In genomic region chr1:43363283-43363934, GRCh38 we compare ENCODE assay signal across 12 cellular contexts. TPM values are rescaled to one million over a fixed set of nuclear protein-coding genes. Genes with fewer than 3 reads are reported as not detected.
DNase-seq lines count a peak whose midpoint lies in the region; ATAC-seq and TF ChIP-seq lines count a peak whose summit lies in the region.
"Had no signal": no experiment of that assay in that cellular context is flagged by ENCODE, and none has a peak within 500 bp of the region (broad histone marks: within the 10 kb centered on the region; RNA-seq: fewer than 3 reads in every experiment).

No MANE protein-coding gene starts in this region.

- H3K27me3 ChIP-seq in GM23338 (ENCODE audit: insufficient read depth) (no peaks in the 10 kb centered on the region), Panc1 (ENCODE audit: control insufficient read depth, insufficient read depth, low read length) (no peaks in the 10 kb centered on the region)
- H3K27me3 ChIP-seq: SJCRH30 had no signal

- ATAC-seq in GM23338 (no peak), Panc1 (no peak), natural killer cell (no peak), esophagus mucosa (no peak)
- ATAC-seq: lower lobe of right lung, sciatic nerve had no signal

- in situ Hi-C loops in Panc1 (cut with HindIII; ENCODE audit: low pct_unique_long_range_greater_than_20kb, low sequenced_read_pairs): no loop called here

- H3K27ac Mint-ChIP-seq in GM23338 (peak overlapping the region; percentile 34; the same call in 1 of the 2 replicates), natural killer cell (peak overlapping the region; percentile 41 to 57)

- H3K9me3 Mint-ChIP-seq in GM23338 (no peaks in the 10 kb centered on the region; the same call in 2 of the 3 replicates), natural killer cell (no peaks in the 10 kb centered on the region)

- peaks cover 30% of the 10 kb centered on the region for H4K20me1 ChIP-seq in GM23338 (replicated peaks; ENCODE audit: insufficient read depth)

- H3K4me2 ChIP-seq in GM23338: no peak overlapping the region

- H3K4me3 Mint-ChIP-seq in GM23338 (no peak overlapping the region), natural killer cell (no peak overlapping the region)

- peaks cover 56% of the 10 kb centered on the region for H3K36me3 Mint-ChIP-seq in GM23338 (ENCODE audit: low read depth)
- no peaks in the 10 kb centered on the region for H3K36me3 Mint-ChIP-seq in natural killer cell

- intact Hi-C loops in Panc1 (cut with micrococcal nuclease; ENCODE audit: unreplicated experiment): no loop called here
- intact Hi-C loops in natural killer cell (cut with micrococcal nuclease): no loop called here

- H3K27me3 Mint-ChIP-seq in GM23338 (ENCODE audit: insufficient read depth, low read depth, poor library complexity) (peaks cover 14% of the 10 kb centered on the region), natural killer cell (ENCODE audit: low read depth in 2 of 2) (no peaks in the 10 kb centered on the region)

- H3K36me3 ChIP-seq in GM23338 (ENCODE audit: insufficient read depth): peaks cover 34% of the 10 kb centered on the region
- peaks cover 12% of the 10 kb centered on the region for H3K36me3 ChIP-seq in Panc1 (ENCODE audit: control insufficient read depth, insufficient read depth, low read length)

- POLR2A ChIA-PET in Panc1 (lab: Charles Lee): interaction anchor here (0.6 kb wide), 1 partner anchor 705 kb away, joined by 5 read pairs; no protein-coding TSS in a partner anchor

- H3K27ac ChIP-seq in GM23338 (ENCODE audit: low read depth) (peak overlapping the region; percentile 63; the same call in 1 of the 2 replicates), Panc1 (ENCODE audit: low read length) (peak overlapping the region; percentile 15; the same call in 1 of the 2 replicates)
- H3K27ac ChIP-seq: lower lobe of right lung, SJCRH30 had no signal

- no peak overlapping the region for H2AFZ ChIP-seq in GM23338

- TF ChIP-seq CTCF in GM23338 (conservative IDR thresholded peaks at IDR 0.05; ENCODE audit: low read depth in 2 of 2) (no peak), Panc1 (IDR thresholded peaks at IDR 0.05) (no peak), natural killer cell (IDR thresholded peaks at IDR 0.05) (no peak)

- no peaks in the 10 kb centered on the region for H3K9me2 ChIP-seq in GM23338 (ENCODE audit: insufficient read depth)

- H3K4me1 Mint-ChIP-seq in GM23338 (peaks cover 38% of the 10 kb centered on the region), natural killer cell (peaks cover 29 to 61% of the 10 kb centered on the region in 2 donors)

- no TSS peak for BruUV-seq in Panc1 (replicated peaks; lab: Mats Ljungman, UMichigan)

- H3K4me3 ChIP-seq in GM23338: no peak overlapping the region
- no peak overlapping the region for H3K4me3 ChIP-seq in Panc1 (ENCODE audit: low read depth in 2 of 2, low read length in 2 of 2)
- H3K4me3 ChIP-seq: lower lobe of right lung, SJCRH30 had no signal

- no peak for DNase-seq in GM23338 (ENCODE audit: low spot score)
- no peak for DNase-seq in Panc1 (ENCODE audit: low read depth, low spot score)
- DNase-seq in natural killer cell: no peak
- DNase-seq in activated naive CD4-positive, alpha-beta T cell (lab: John Stamatoyannopoulos, UW): no peak
- no peak for DNase-seq in NCI-H2107 (lab: John Stamatoyannopoulos, UW)
- DNase-seq: DND-41, lower lobe of right lung, NCI-H2081, SJCRH30 had no signal

- peaks cover 36% of the 10 kb centered on the region for H3F3A ChIP-seq in GM23338 (replicated peaks; ENCODE audit: low read depth)

- no peaks in the 10 kb centered on the region for H3K9me3 ChIP-seq in Panc1 (ENCODE audit: control insufficient read depth, insufficient read depth, low read depth, low read length)
- H3K9me3 ChIP-seq: lower lobe of right lung, SJCRH30 had no signal

- H3K79me2 ChIP-seq in GM23338 (replicated peaks; ENCODE audit: insufficient read depth): peaks cover 33% of the 10 kb centered on the region

- CTCF ChIA-PET in Panc1 (lab: Charles Lee): interaction anchor here (0.7 kb wide), 1 partner anchor 103 kb away, joined by 5 read pairs; no protein-coding TSS in a partner anchor

- H3K4me1 ChIP-seq in GM23338 (ENCODE audit: insufficient read depth) (peaks cover 25% of the 10 kb centered on the region), Panc1 (ENCODE audit: control insufficient read depth, insufficient read depth, low read length) (peaks cover 35% of the 10 kb centered on the region)

TF ChIP-seq in GM23338, 12 proteins besides CTCF, POLR2A, EP300 and RAD21:
- TF ChIP-seq POLR2AphosphoS5 (IDR thresholded peaks at IDR 0.05; ENCODE audit: low read depth): peak; percentile 68; the same call in 1 of the 2 replicates
- no peak for TF ChIP-seq JUNB (IDR thresholded peaks at IDR 0.05; ENCODE audit: unreplicated experiment)
TF ChIP-seq in GM23338: peak in this region for 1.

RNA-seq across cellular contexts. Expression of gene ELOVL1, which starts 4.4 kb away (rescaled TPM):
- 15.7 and 16.7 TPM in 2 replicates for total RNA-seq in GM23338 (2014; rRNA removed; shearing (Covaris generic))
- 23.0 and 23.3 TPM in 2 replicates for polyA plus RNA-seq in GM23338 (2016; fragmentation: Nextera tagmentation; extraction: Ambion mirVana)
- total RNA-seq in Panc1 (2021; ENCODE audit: unreplicated experiment) (105 TPM), natural killer cell (10 to 100 TPM; 53.2 to 73.0 (median 67.5) TPM), esophagus mucosa (172 TPM)
- 115 TPM for polyA plus RNA-seq in Panc1 (2012; ENCODE audit: insufficient read length)

RNA-seq across cellular contexts. Expression of gene CDC20, which starts 4.6 kb away (rescaled TPM):
- total RNA-seq in GM23338 (2014; rRNA removed; shearing (Covaris generic)): 244 and 252 TPM in 2 replicates
- polyA plus RNA-seq in GM23338 (2016; fragmentation: Nextera tagmentation; extraction: Ambion mirVana): 207 and 226 TPM in 2 replicates
- 215 TPM for total RNA-seq in Panc1 (2021; ENCODE audit: unreplicated experiment)
- 105 TPM for polyA plus RNA-seq in Panc1 (2012; ENCODE audit: insufficient read length)
- total RNA-seq in natural killer cell: 1 to 10 TPM in 1 of 3 donors, under 1 TPM in 2; 0.50 to 2.4 (median 0.96) TPM
- 76.2 TPM for total RNA-seq in esophagus mucosa

RNA-seq across cellular contexts. Expression of gene MPL, which starts 25.8 kb away (rescaled TPM):
- total RNA-seq in GM23338 (2014; rRNA removed; shearing (Covaris generic)): not detected in 2 replicates
- 0.54 TPM in 1 of 2 replicates, not detected in the other for polyA plus RNA-seq in GM23338 (2016; fragmentation: Nextera tagmentation; extraction: Ambion mirVana)
- total RNA-seq in Panc1 (2021; ENCODE audit: unreplicated experiment): not detected
- 0.30 TPM for polyA plus RNA-seq in Panc1 (2012; ENCODE audit: insufficient read length)
- 1 to 10 TPM in 1 of 3 donors, under 1 TPM in 2; 0.43 to 1.7 (median 0.48) TPM for total RNA-seq in natural killer cell
- total RNA-seq in esophagus mucosa: 0.48 TPM
- total RNA-seq: frontal cortex, SJCRH30 had no signal

RNA-seq across cellular contexts. Expression of gene MED8, which starts 26.2 kb away (rescaled TPM):
- total RNA-seq in GM23338 (2014; rRNA removed; shearing (Covaris generic)): 16.6 and 17.6 TPM in 2 replicates
- 23.6 and 25.7 TPM in 2 replicates for polyA plus RNA-seq in GM23338 (2016; fragmentation: Nextera tagmentation; extraction: Ambion mirVana)
- total RNA-seq in Panc1 (2021; ENCODE audit: unreplicated experiment) (50.8 TPM), natural killer cell (10 to 100 TPM; 17.8 to 26.8 (median 22.0) TPM), esophagus mucosa (46.0 TPM)
- polyA plus RNA-seq in Panc1 (2012; ENCODE audit: insufficient read length): 57.0 TPM

RNA-seq across cellular contexts. Expression of gene SZT2, which starts 26.3 kb away (rescaled TPM):
- total RNA-seq in GM23338 (2014; rRNA removed; shearing (Covaris generic)): 11.8 and 16.1 TPM in 2 replicates
- polyA plus RNA-seq in GM23338 (2016; fragmentation: Nextera tagmentation; extraction: Ambion mirVana): 3.8 and 4.1 TPM in 2 replicates
- total RNA-seq in Panc1 (2021; ENCODE audit: unreplicated experiment) (40.2 TPM), natural killer cell (100 to 1,000 TPM; 103 to 128 (median 123) TPM), esophagus mucosa (22.0 TPM)
- 17.8 TPM for polyA plus RNA-seq in Panc1 (2012; ENCODE audit: insufficient read length)

Comparison
In these comparisons a context has a peak if more than half of its experiments do, and no peak if none do; other contexts are left out.
1. RNA of gene CDC20, which starts 4.6 kb away (total RNA-seq): 244 to 252 TPM in GM23338, 215 TPM in Panc1 (single experiment) and 76.2 TPM in esophagus mucosa (single experiment); 0.50 to 2.4 TPM in natural killer cell; every median in the first group is over 10 times any median in the second.